Comparison of ENCODE assay signal across 23 cellular contexts in the genomic region with DNA sequence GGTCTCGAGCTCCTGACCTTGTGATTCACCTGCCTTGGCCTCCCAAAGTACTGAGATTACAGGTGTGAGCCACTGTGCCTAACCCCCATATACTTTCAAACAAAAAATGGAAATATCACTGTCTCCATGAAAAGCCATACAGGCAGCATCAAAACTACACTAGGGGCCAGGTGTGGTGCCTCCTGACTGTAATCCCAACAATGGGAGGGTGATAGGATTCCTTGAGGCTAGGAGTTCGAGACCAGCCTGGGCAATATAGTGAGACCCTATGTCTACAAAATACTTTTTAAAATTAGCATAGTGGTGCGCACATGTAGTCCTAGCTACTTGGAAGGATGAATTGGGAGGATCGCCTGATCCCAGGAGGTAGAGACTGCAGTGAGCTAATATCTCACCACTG.
"Had no signal": no experiment of that assay in that cellular context is flagged by ENCODE, and none has a peak within 500 bp of the region (broad histone marks: within the 10 kb centered on the region; RNA-seq: fewer than 3 reads in every experiment).

No MANE protein-coding gene starts in this region.

- H3K9me3 Mint-ChIP-seq: brain; dendritic cell treated with granulocyte-macrophage colony-stimulating factor and Interleukin-4, amounts not matched to agents 40 ng/mL and 50 ng/mL, for 4 days; stimulated activated memory B cell treated with anti-CD40 and anti-IgM and Interleukin-4, amounts not matched to agents 10 μg/mL and 1 μg/mL and 100 μg/mL, for 72 hours had no signal

- H3K27ac Mint-ChIP-seq: brain; stimulated activated memory B cell treated with anti-CD40 and anti-IgM and Interleukin-4, amounts not matched to agents 10 μg/mL and 1 μg/mL and 100 μg/mL, for 72 hours had no signal

- H3K4me3 Mint-ChIP-seq: brain; dendritic cell treated with granulocyte-macrophage colony-stimulating factor and Interleukin-4, amounts not matched to agents 40 ng/mL and 50 ng/mL, for 4 days; stimulated activated memory B cell treated with anti-CD40 and anti-IgM and Interleukin-4, amounts not matched to agents 10 μg/mL and 1 μg/mL and 100 μg/mL, for 72 hours had no signal

- H3K4me3 ChIP-seq: esophagus muscularis mucosa, gastrocnemius medialis, testis, uterus had no signal

- H3K27me3 Mint-ChIP-seq: brain; dendritic cell treated with granulocyte-macrophage colony-stimulating factor and Interleukin-4, amounts not matched to agents 40 ng/mL and 50 ng/mL, for 4 days; stimulated activated memory B cell treated with anti-CD40 and anti-IgM and Interleukin-4, amounts not matched to agents 10 μg/mL and 1 μg/mL and 100 μg/mL, for 72 hours had no signal

- H3K9me3 ChIP-seq: esophagus muscularis mucosa, gastrocnemius medialis, testis, uterus had no signal

- H3K36me3 ChIP-seq: gastrocnemius medialis, uterus had no signal

- H3K27ac ChIP-seq: esophagus muscularis mucosa, gastrocnemius medialis, testis, uterus had no signal

- H3K4me1 ChIP-seq: uterus had no signal

- H3K27me3 ChIP-seq: esophagus muscularis mucosa, gastrocnemius medialis, testis, uterus had no signal

- DNase-seq: activated CD4-positive, alpha-beta T cell treated with anti-CD3 and anti-CD28 coated beads, Interleukin-2, amount 50 U/mL, for 48 hours; activated naive CD4-positive, alpha-beta T cell treated with Interleukin-2 at 50 U/mL for 16 hours; effector CD4-positive, alpha-beta T cell; gastrocnemius medialis; head of caudate nucleus; hypothalamus; left ventricle myocardium superior; mammary epithelial cell; midbrain; nucleus accumbens; small intestine; stimulated activated CD4-positive, alpha-beta T cell treated with anti-CD3 and anti-CD28 coated beads, Interleukin-2, amount 100 ng/mL, for 24 hours; T-helper 1 cell; T-helper 9 cell; testis; trophoblast cell; uterus had no signal

- ATAC-seq: gastrocnemius medialis; left ventricle myocardium superior; sciatic nerve; SK-N-SH treated with all-trans-retinoic acid at 6 μM for 48 hours; stimulated activated memory B cell treated with anti-CD40 and anti-IgM and Interleukin-4, amounts not matched to agents 10 μg/mL and 1 μg/mL and 100 μg/mL, for 72 hours had no signal
